Comparison of ENCODE assay signal across 8 cellular contexts in genomic region chr18:51196811-51197660, GRCh38. TPM values are rescaled to one million over a fixed set of nuclear protein-coding genes. Genes with fewer than 3 reads are reported as not detected.
DNase-seq lines count a peak whose midpoint lies in the region; ATAC-seq, FAIRE-seq and TF ChIP-seq lines count a peak whose summit lies in the region.

No MANE protein-coding gene starts in this region.

- intact Hi-C loops in Right ventricle myocardium superior (cut with DNase I) (no loop called here), pancreas (cut with DNase I) (no loop called here), posterior vena cava (cut with DNase I) (no loop called here)

- no peaks in the 10 kb centered on the region for H3K9me3 Mint-ChIP-seq in activated naive CD8-positive, alpha-beta T cell treated with anti-CD3 and anti-CD28 coated beads, Interleukin-2, amount 10 ng/mL, durations not matched to agents 7 days and 5 days

- H3K27ac ChIP-seq in pancreas: peak overlapping the region; percentile 78 to 97 (median 91)

- peak overlapping the region; percentile 95 for H3K4me3 ChIP-seq in NT2/D1 (ENCODE audit: insufficient read length, low read depth)
- H3K4me3 ChIP-seq in pancreas: peak overlapping the region; percentile 69 to 96 (median 89)

- TF ChIP-seq POLR2A in GM12891 (IDR thresholded peaks at IDR 0.05; ENCODE audit: low read depth, low read length): no peak

- H3K27me3 ChIP-seq in NT2/D1 (ENCODE audit: insufficient read depth, insufficient read length) (no peaks in the 10 kb centered on the region), pancreas (no peaks in the 10 kb centered on the region)

- H3K36me3 ChIP-seq in NT2/D1 (ENCODE audit: insufficient read depth, insufficient read length, low read length) (peaks cover 11% of the 10 kb centered on the region), pancreas (no peaks in the 10 kb centered on the region)

- peaks cover 28% of the 10 kb centered on the region for H3K4me1 Mint-ChIP-seq in activated naive CD8-positive, alpha-beta T cell treated with anti-CD3 and anti-CD28 coated beads, Interleukin-2, amount 10 ng/mL, durations not matched to agents 7 days and 5 days

- TF ChIP-seq CTCF in pancreas (IDR thresholded peaks at IDR 0.05): no peak

- peak overlapping the region; percentile 97 for H3K27ac Mint-ChIP-seq in activated naive CD8-positive, alpha-beta T cell treated with anti-CD3 and anti-CD28 coated beads, Interleukin-2, amount 10 ng/mL, durations not matched to agents 7 days and 5 days

- H3K9ac ChIP-seq in NT2/D1 (ENCODE audit: insufficient read length, low read depth): peak overlapping the region; percentile 98

- H3K36me3 Mint-ChIP-seq in activated naive CD8-positive, alpha-beta T cell treated with anti-CD3 and anti-CD28 coated beads, Interleukin-2, amount 10 ng/mL, durations not matched to agents 7 days and 5 days: peaks cover 4% of the 10 kb centered on the region

- WGBS in pancreas, 2 donors: 0 to 1% methylated on average over 53 to 102 of the region's 102 CpGs

- ATAC-seq in HG02973 (IDR thresholded peaks at IDR 0.05; ENCODE audit: unreplicated experiment): peak; percentile 7
- ATAC-seq in activated naive CD8-positive, alpha-beta T cell treated with anti-CD3 and anti-CD28 coated beads, Interleukin-2, amount 10 ng/mL, durations not matched to agents 7 days and 5 days (ENCODE audit: low read depth): peak; percentile 68
- ATAC-seq in Right ventricle myocardium superior (ENCODE audit: poor library complexity): peak; percentile 7
- peak in 3 of 4 donors; percentile 0 to 36 (median 12) for ATAC-seq in pancreas

- POLR2A ChIA-PET in activated naive CD8-positive, alpha-beta T cell treated with anti-CD3 and anti-CD28 coated beads, Interleukin-2, amount 10 ng/mL, durations not matched to agents 7 days and 5 days (lab: Charles Lee): interaction anchor here (0.9 to 4.7 kb wide), 18 partner anchors 10 to 318 kb away, joined by 3 to 64 read pairs (median 4); partner anchors contain the start of genes ELAC1, ME2 and SMAD4

- FAIRE-seq in GM12891 (lab: Jason Lieb, UNC) (no peak), pancreas (lab: Jason Lieb, UNC) (no peak)

- H3K9me3 ChIP-seq in NT2/D1 (ENCODE audit: insufficient read depth, low read length) (no peaks in the 10 kb centered on the region), pancreas (no peaks in the 10 kb centered on the region)

- H3K27me3 Mint-ChIP-seq in activated naive CD8-positive, alpha-beta T cell treated with anti-CD3 and anti-CD28 coated beads, Interleukin-2, amount 10 ng/mL, durations not matched to agents 7 days and 5 days: no peaks in the 10 kb centered on the region

- H3K4me3 Mint-ChIP-seq in activated naive CD8-positive, alpha-beta T cell treated with anti-CD3 and anti-CD28 coated beads, Interleukin-2, amount 10 ng/mL, durations not matched to agents 7 days and 5 days: peak overlapping the region; percentile 94

- H3K4me1 ChIP-seq in NT2/D1 (ENCODE audit: insufficient read depth, insufficient read length): peaks cover 2% of the 10 kb centered on the region
- H3K4me1 ChIP-seq in pancreas: peaks cover 9 to 30% (median 21%) of the 10 kb centered on the region in 3 donors

- DNase-seq in A172 (ENCODE audit: low spot score): peak; percentile 21
- DNase-seq in GM12891 (ENCODE audit: insufficient read length, low spot score): peak; percentile 15
- DNase-seq in NT2/D1 (ENCODE audit: low read depth, low spot score): no peak
- DNase-seq in activated naive CD8-positive, alpha-beta T cell treated with anti-CD3 and anti-CD28 coated beads, Interleukin-2, amount 10 ng/mL, durations not matched to agents 7 days and 5 days: peak; percentile 89
- peak; percentile 77 for DNase-seq in Right ventricle myocardium superior
- peak; percentile 65 to 92 (median 69) for DNase-seq in pancreas
- DNase-seq in posterior vena cava (ENCODE audit: low spot score): no peak

TF ChIP-seq in GM12891, 5 proteins besides CTCF, POLR2A, EP300 and RAD21:
- no peak for TF ChIP-seq POLR2AphosphoS5 (IDR thresholded peaks at IDR 0.05; ENCODE audit: low read depth, low read length)
- TF ChIP-seq PAX5 (IDR thresholded peaks at IDR 0.05; ENCODE audit: insufficient read depth, low read length, severe bottlenecking): no peak
- TF ChIP-seq SPI1 (IDR thresholded peaks at IDR 0.05; ENCODE audit: low read depth, low read length): no peak

RNA-seq across cellular contexts. Expression of gene MEX3C, which starts 0.4 kb away (rescaled TPM):
- total RNA-seq in A172 (2014; rRNA removed; shearing (Covaris generic)): 32.8 and 33.6 TPM in 2 replicates
- 12.0 TPM for polyA plus RNA-seq in GM12891 (2012; ENCODE audit: low read depth, missing spikeins)
- 10 to 100 TPM; 53.3 to 60.7 TPM for total RNA-seq in activated naive CD8-positive, alpha-beta T cell treated with anti-CD3 and anti-CD28 coated beads, Interleukin-2, amount 10 ng/mL, durations not matched to agents 7 days and 5 days
- total RNA-seq in Right ventricle myocardium superior (16.4 TPM), pancreas (10 to 100 TPM in 4 of 6 donors, 1 to 10 TPM in 2; 7.5 to 18.6 (median 11.7) TPM), posterior vena cava (10 to 100 TPM; 18.8 to 27.4 TPM)
- polyA plus RNA-seq in pancreas: 1 to 10 TPM; 4.2 to 7.5 TPM

Comparison
In these comparisons a context has a peak if more than half of its experiments do, and no peak if none do; other contexts are left out.
1. DNase-seq: peak in A172 (single experiment), GM12891 (single experiment), activated naive CD8-positive, alpha-beta T cell treated with anti-CD3 and anti-CD28 coated beads, Interleukin-2, amount 10 ng/mL, durations not matched to agents 7 days and 5 days (single experiment), Right ventricle myocardium superior (single experiment) and pancreas (6 of 6); none in NT2/D1 (single experiment) and posterior vena cava (single experiment).
2. ATAC-seq: peak in every context shown above with its lines; median percentile 68 in activated naive CD8-positive, alpha-beta T cell treated with anti-CD3 and anti-CD28 coated beads, Interleukin-2, amount 10 ng/mL, durations not matched to agents 7 days and 5 days; 12 in pancreas; 7 in HG02973; 7 in Right ventricle myocardium superior.